In genomic region chr3:7205535-7206331, GRCh38 we compare ENCODE assay signal across 9 cellular contexts.
DNase-seq lines count a peak whose midpoint lies in the region; ATAC-seq, FAIRE-seq and TF ChIP-seq lines count a peak whose summit lies in the region.
"Had no signal": no experiment of that assay in that cellular context is flagged by ENCODE, and none has a peak within 500 bp of the region (broad histone marks: within the 10 kb centered on the region; RNA-seq: fewer than 3 reads in every experiment).

No MANE protein-coding gene starts in this region.

- peak overlapping the region in 1 of 2 donors; percentile 36 for H3K9ac ChIP-seq in kidney (ENCODE audit: low read length in 2 of 2)

- H3K9me3 Mint-ChIP-seq in progenitor cell of endocrine pancreas (ENCODE audit: low read depth), result peaks cover 3% of the 10 kb centered on the region
- no peaks in the 10 kb centered on the region for H3K9me3 Mint-ChIP-seq in activated CD4-positive, alpha-beta T cell treated with anti-CD3 and anti-CD28 coated beads, Interleukin-2, amount 10 ng/mL, durations not matched to agents 24 days and 14 days

- H3K4me1 ChIP-seq in kidney (ENCODE audit: control insufficient read depth in 1 of 2, insufficient read depth in 1 of 2, low read depth in 1 of 2, low read length in 2 of 2), result peaks cover 3% of the 10 kb centered on the region in 2 donors

- no peak for FAIRE-seq in kidney (lab: Jason Lieb, UNC)

- H3K4me3 Mint-ChIP-seq in progenitor cell of endocrine pancreas (ENCODE audit: low read depth), result no peak overlapping the region
- no peak overlapping the region for H3K4me3 Mint-ChIP-seq in activated CD4-positive, alpha-beta T cell treated with anti-CD3 and anti-CD28 coated beads, Interleukin-2, amount 10 ng/mL, durations not matched to agents 24 days and 14 days
- H3K4me3 Mint-ChIP-seq: activated CD8-positive, alpha-beta T cell treated with anti-CD3 and anti-CD28 coated beads for 36 hours had no signal

- H3K4me1 Mint-ChIP-seq in progenitor cell of endocrine pancreas (ENCODE audit: low read depth), result peaks cover 1% of the 10 kb centered on the region
- H3K4me1 Mint-ChIP-seq in activated CD4-positive, alpha-beta T cell treated with anti-CD3 and anti-CD28 coated beads, Interleukin-2, amount 10 ng/mL, durations not matched to agents 24 days and 14 days, result no peaks in the 10 kb centered on the region

- no peak overlapping the region for H3K27ac Mint-ChIP-seq in progenitor cell of endocrine pancreas
- H3K27ac Mint-ChIP-seq in activated CD4-positive, alpha-beta T cell treated with anti-CD3 and anti-CD28 coated beads, Interleukin-2, amount 10 ng/mL, durations not matched to agents 24 days and 14 days, result no peak overlapping the region
- H3K27ac Mint-ChIP-seq: activated CD8-positive, alpha-beta T cell treated with anti-CD3 and anti-CD28 coated beads for 36 hours had no signal

- in situ Hi-C loops in Caki2 (cut with HindIII; ENCODE audit: low pct_unique_long_range_greater_than_20kb, low sequenced_read_pairs), result no loop called here

- intact Hi-C loops in kidney (cut with DNase I), result no loop called here
- intact Hi-C loops in activated CD4-positive, alpha-beta T cell treated with anti-CD3 and anti-CD28 coated beads, Interleukin-2, amount 10 ng/mL, durations not matched to agents 24 days and 14 days (cut with micrococcal nuclease), result no loop called here

- H3K4me3 ChIP-seq in kidney (ENCODE audit: low read length in 2 of 2), result peak overlapping the region; percentile 49 to 68

- DNase-seq in Caki2 (ENCODE audit: low read depth) (peak; percentile 54), kidney (no peak), progenitor cell of endocrine pancreas (ENCODE audit: low spot score, unreplicated experiment) (no peak), NCI-H748 treated with DMSO at 0.1 percent for 48 hours (lab: John Stamatoyannopoulos, UW) (no peak)
- DNase-seq in stimulated activated CD4-positive, alpha-beta T cell treated with anti-CD3 and anti-CD28 coated beads, Interleukin-15, amount 100 ng/mL, for 24 hours, result no peak
- no peak for DNase-seq in activated CD4-positive, alpha-beta T cell treated with anti-CD3 and anti-CD28 coated beads, Interleukin-2, amount 10 ng/mL, durations not matched to agents 24 days and 14 days
- DNase-seq: activated CD8-positive, alpha-beta T cell treated with anti-CD3 and anti-CD28 coated beads for 36 hours had no signal

- no peaks in the 10 kb centered on the region for H3K36me3 Mint-ChIP-seq in progenitor cell of endocrine pancreas (ENCODE audit: insufficient read depth)
- no peaks in the 10 kb centered on the region for H3K36me3 Mint-ChIP-seq in activated CD4-positive, alpha-beta T cell treated with anti-CD3 and anti-CD28 coated beads, Interleukin-2, amount 10 ng/mL, durations not matched to agents 24 days and 14 days (ENCODE audit: low read depth)

- TF ChIP-seq CTCF in kidney (IDR thresholded peaks at IDR 0.05; ENCODE audit: borderline replicate concordance, extremely low read depth, insufficient read depth) (no peak), progenitor cell of endocrine pancreas (IDR thresholded peaks at IDR 0.05; ENCODE audit: unreplicated experiment) (no peak)

- peak; percentile 51 for ATAC-seq in GM21390 (IDR thresholded peaks at IDR 0.05; ENCODE audit: unreplicated experiment)
- peak; percentile 38 for ATAC-seq in HG03558 (IDR thresholded peaks at IDR 0.05; ENCODE audit: extremely low read depth, unreplicated experiment)
- ATAC-seq: activated CD8-positive, alpha-beta T cell treated with anti-CD3 and anti-CD28 coated beads for 36 hours had no signal

- H3K36me3 ChIP-seq in kidney (ENCODE audit: control insufficient read depth in 1 of 2, insufficient read depth in 2 of 2, low read length in 2 of 2), result no peaks in the 10 kb centered on the region

- no peaks in the 10 kb centered on the region for H3K9me3 ChIP-seq in kidney (ENCODE audit: control insufficient read depth in 1 of 2, low read length in 2 of 2)

- no peaks in the 10 kb centered on the region for H3K27me3 Mint-ChIP-seq in progenitor cell of endocrine pancreas
- no peaks in the 10 kb centered on the region for H3K27me3 Mint-ChIP-seq in activated CD4-positive, alpha-beta T cell treated with anti-CD3 and anti-CD28 coated beads, Interleukin-2, amount 10 ng/mL, durations not matched to agents 24 days and 14 days
- H3K27me3 Mint-ChIP-seq: activated CD8-positive, alpha-beta T cell treated with anti-CD3 and anti-CD28 coated beads for 36 hours had no signal

- peak overlapping the region; percentile 37 to 59 for H3K27ac ChIP-seq in kidney (ENCODE audit: low read depth in 2 of 2, low read length in 2 of 2)
